ENCODE assay signal across 8 cellular contexts in genomic region chr17:74744714-74745547, GRCh38. TPM values are rescaled to one million over a fixed set of nuclear protein-coding genes. Genes with fewer than 3 reads are reported as not detected.
DNase-seq lines count a peak whose midpoint lies in the region; ATAC-seq and TF ChIP-seq lines count a peak whose summit lies in the region.

No MANE protein-coding gene starts in this region.

- H3K9ac ChIP-seq in HUES64 (ENCODE audit: low read depth, low read length), result no peak overlapping the region

- H3K27ac ChIP-seq in HUES64 (ENCODE audit: low read depth, low read length) (no peak overlapping the region), RWPE2 (ENCODE audit: poor library complexity, severe bottlenecking) (no peak overlapping the region), osteoblast (ENCODE audit: low read depth, low read length) (no peak overlapping the region), testis (no peak overlapping the region)

- peaks cover 28% of the 10 kb centered on the region for H3K4me1 Mint-ChIP-seq in Caco-2 (ENCODE audit: low read depth, unreplicated experiment)

- peak overlapping the region; percentile 60 for H3K27ac Mint-ChIP-seq in Caco-2 (ENCODE audit: unreplicated experiment)

- CTCF ChIA-PET in Caco-2 (lab: Charles Lee), result interaction anchor here (0.6 to 8.1 kb wide), 20 partner anchors 8 to 614 kb away, joined by 3 to 102 read pairs (median 7); partner anchors contain the start of genes NAT9 and RAB37

- H2AFZ ChIP-seq in osteoblast (ENCODE audit: low read length), result peak overlapping the region; percentile 94

- peak overlapping the region; percentile 43 for H3K4me3 Mint-ChIP-seq in Caco-2 (ENCODE audit: unreplicated experiment)

- H4K20me1 ChIP-seq in osteoblast (ENCODE audit: insufficient read depth, low read length), result peaks cover 5% of the 10 kb centered on the region

- H3K4me1 ChIP-seq in Caco-2 (peaks cover 37% of the 10 kb centered on the region), HUES64 (ENCODE audit: insufficient read depth, low read length) (peaks cover 38% of the 10 kb centered on the region), RWPE2 (ENCODE audit: insufficient read depth, poor library complexity, severe bottlenecking) (no peaks in the 10 kb centered on the region), osteoblast (ENCODE audit: insufficient read depth, low read length) (peaks cover 9% of the 10 kb centered on the region), testis (peaks cover 23% of the 10 kb centered on the region)

- intact Hi-C loops in Caco-2 (cut with micrococcal nuclease; ENCODE audit: unreplicated experiment) (loop anchor here (1.0 to 5.0 kb wide), 5 partner anchors 25 to 207 kb away; no protein-coding TSS in a partner anchor), testis (cut with DNase I; ENCODE audit: low total_unique reads) (loop anchor here (5.0 kb wide), 1 partner anchor 112 kb away; the partner anchor contains the start of gene GRIN2C)

- DNase-seq in Caco-2 (peak; percentile 83 to 95), RWPE2 (ENCODE audit: low spot score) (peak; percentile 60), globus pallidus (ENCODE audit: low spot score) (peak; percentile 78), osteoblast (ENCODE audit: insufficient read length, low spot score, missing footprints) (peak; percentile 98), testis (peak; percentile 90)
- DNase-seq in activated naive CD4-positive, alpha-beta T cell (lab: John Stamatoyannopoulos, UW), result peak; percentile 76 to 80 (median 78)

- H3K36me3 Mint-ChIP-seq in Caco-2 (ENCODE audit: insufficient read depth, unreplicated experiment), result peaks cover 17% of the 10 kb centered on the region

- H3K27me3 ChIP-seq in Caco-2 (replicated peaks; ENCODE audit: control insufficient read depth, insufficient read depth, low read length), result no peaks in the 10 kb centered on the region
- H3K27me3 ChIP-seq in HUES64 (ENCODE audit: insufficient read depth, low read length), result peaks cover 6% of the 10 kb centered on the region; the same call in 1 of the 2 replicates
- no peaks in the 10 kb centered on the region for H3K27me3 ChIP-seq in RWPE2 (ENCODE audit: insufficient read depth, poor library complexity, severe bottlenecking)
- H3K27me3 ChIP-seq in osteoblast (ENCODE audit: insufficient read depth, low read length), result peaks cover 8% of the 10 kb centered on the region
- H3K27me3 ChIP-seq in testis, result no peaks in the 10 kb centered on the region

- H3K9me3 Mint-ChIP-seq in Caco-2 (ENCODE audit: unreplicated experiment), result no peaks in the 10 kb centered on the region

- H3K4me3 ChIP-seq in Caco-2 (ENCODE audit: low read depth, low read length), result no peak overlapping the region
- peak overlapping the region; percentile 50 for H3K4me3 ChIP-seq in HUES64 (ENCODE audit: low read length)
- no peak overlapping the region for H3K4me3 ChIP-seq in RWPE2 (ENCODE audit: severe bottlenecking)
- peak overlapping the region; percentile 57 for H3K4me3 ChIP-seq in osteoblast (ENCODE audit: insufficient read depth, low read length)
- H3K4me3 ChIP-seq in testis, result no peak overlapping the region

- no TSS peak for BruUV-seq in Caco-2 (replicated peaks; lab: Mats Ljungman, UMichigan)

- no peak for TF ChIP-seq POLR2A in testis (IDR thresholded peaks at IDR 0.05)

- WGBS in HUES64, result 25% methylated on average over 24 of the region's 24 CpGs
- 41 to 48% methylated on average over 14 to 24 of the region's 24 CpGs for WGBS in testis, 2 donors

- no peaks in the 10 kb centered on the region for H3K9me3 ChIP-seq in Caco-2
- no peaks in the 10 kb centered on the region for H3K9me3 ChIP-seq in HUES64 (ENCODE audit: insufficient read depth, low read depth, low read length)
- H3K9me3 ChIP-seq in RWPE2 (ENCODE audit: severe bottlenecking), result no peaks in the 10 kb centered on the region
- no peaks in the 10 kb centered on the region for H3K9me3 ChIP-seq in osteoblast (ENCODE audit: low read depth, low read length)
- no peaks in the 10 kb centered on the region for H3K9me3 ChIP-seq in testis

- peaks cover 13% of the 10 kb centered on the region for H3K79me2 ChIP-seq in osteoblast (ENCODE audit: insufficient read depth, low read length)

- TF ChIP-seq CTCF in Caco-2 (IDR thresholded peaks at IDR 0.05; ENCODE audit: insufficient read depth in 1 of 2, low read depth in 1 of 2, low read length in 1 of 2, severe bottlenecking in 1 of 2, unreplicated experiment in 1 of 2), result peak; percentile 99
- peak; percentile 97 for TF ChIP-seq CTCF in RWPE2 (IDR thresholded peaks at IDR 0.05; ENCODE audit: poor library complexity, severe bottlenecking)
- TF ChIP-seq CTCF in osteoblast (IDR thresholded peaks at IDR 0.05; ENCODE audit: extremely low read depth, low read depth, low read length), result peak; percentile 99
- peak; percentile 98 to 100 (median 99) for TF ChIP-seq CTCF in testis (IDR thresholded peaks at IDR 0.05)

- POLR2A ChIA-PET in Caco-2 (lab: Charles Lee), result interaction anchor here (0.5 to 0.6 kb wide), 2 partner anchors 38 kb away, joined by 4 read pairs; no protein-coding TSS in a partner anchor

- peaks cover 2% of the 10 kb centered on the region; the same call in 1 of the 2 replicates for H3K36me3 ChIP-seq in Caco-2 (ENCODE audit: control insufficient read depth, insufficient read depth, low read length)
- no peaks in the 10 kb centered on the region for H3K36me3 ChIP-seq in HUES64 (ENCODE audit: insufficient read depth, low read length)
- no peaks in the 10 kb centered on the region for H3K36me3 ChIP-seq in RWPE2 (ENCODE audit: low read depth)
- no peaks in the 10 kb centered on the region for H3K36me3 ChIP-seq in osteoblast (ENCODE audit: insufficient read depth, low read length)
- no peaks in the 10 kb centered on the region for H3K36me3 ChIP-seq in testis (ENCODE audit: low read depth, missing control alignments)

- H3K27me3 Mint-ChIP-seq in Caco-2 (ENCODE audit: insufficient read depth, unreplicated experiment), result no peaks in the 10 kb centered on the region

- peak overlapping the region; percentile 78 for H3K4me2 ChIP-seq in osteoblast (ENCODE audit: insufficient read depth, low read length)

- peak; percentile 24; the same call in 1 of the 3 replicates for ATAC-seq in RWPE2 (ENCODE audit: low read depth)
- ATAC-seq in GM19324 (IDR thresholded peaks at IDR 0.05; ENCODE audit: low FRiP score, unreplicated experiment), result no peak

RNA-seq across cellular contexts. Expression of gene NHERF1, which starts 3.5 kb away (rescaled TPM):
- total RNA-seq in Caco-2 (2022) (204 and 218 TPM in 2 replicates), osteoblast (15.9 and 22.1 TPM in 2 replicates), testis (10 to 100 TPM; 26.9 to 28.6 TPM)
- polyA plus RNA-seq in HUES64 (2013, experiment 1 of 2), result 84.0 TPM
- polyA plus RNA-seq in HUES64 (2013, experiment 2 of 2), result 89.4 TPM
- 69.2 TPM for polyA plus RNA-seq in testis (ENCODE audit: insufficient read depth, low read depth, low replicate concordance)

RNA-seq across cellular contexts. Expression of gene RAB37, which starts 7.9 kb away (rescaled TPM):
- total RNA-seq in Caco-2 (2022) (12.3 and 14.8 TPM in 2 replicates), osteoblast (under 0.01 and 0.36 TPM in 2 replicates), testis (under 1 TPM; 0.81 to 0.94 TPM)
- polyA plus RNA-seq in HUES64 (2013, experiment 1 of 2), result 0.95 TPM
- 3.0 TPM for polyA plus RNA-seq in HUES64 (2013, experiment 2 of 2)
- polyA plus RNA-seq in testis (ENCODE audit: insufficient read depth, low read depth, low replicate concordance), result 1.9 TPM

RNA-seq across cellular contexts. Expression of gene NAT9, which starts 31.2 kb away (rescaled TPM):
- total RNA-seq in Caco-2 (2022) (84.5 and 89.5 TPM in 2 replicates), osteoblast (33.0 and 35.1 TPM in 2 replicates), testis (10 to 100 TPM; 45.6 to 51.3 TPM)
- 22.7 TPM for polyA plus RNA-seq in HUES64 (2013, experiment 1 of 2)
- 24.3 TPM for polyA plus RNA-seq in HUES64 (2013, experiment 2 of 2)
- polyA plus RNA-seq in testis (ENCODE audit: insufficient read depth, low read depth, low replicate concordance), result 43.8 TPM

RNA-seq across cellular contexts. Expression of gene CD300LF, which starts 32.2 kb away (rescaled TPM):
- total RNA-seq in Caco-2 (2022) (2.2 and 2.4 TPM in 2 replicates), osteoblast (not detected in 2 replicates), testis (1 to 10 TPM in 1 of 2 donors, under 1 TPM in 1; 0.43 to 1.1 TPM)
- not detected for polyA plus RNA-seq in HUES64 (2013, experiment 1 of 2)
- not detected for polyA plus RNA-seq in HUES64 (2013, experiment 2 of 2)
- 0.79 TPM for polyA plus RNA-seq in testis (ENCODE audit: insufficient read depth, low read depth, low replicate concordance)

Comparison
In these comparisons a context has a peak if more than half of its experiments do, and no peak if none do; other contexts are left out.
1. H3K4me3 ChIP-seq: peak in HUES64 (single experiment) and osteoblast (single experiment); none in Caco-2 (single experiment), RWPE2 (single experiment) and testis (0 of 2).
2. Peak in every context shown above with its lines, with median percentiles within 50 percentile points of each other: DNase-seq and CTCF ChIP-seq.